ENCODE assay signal across 21 cellular contexts in the genomic region with DNA sequence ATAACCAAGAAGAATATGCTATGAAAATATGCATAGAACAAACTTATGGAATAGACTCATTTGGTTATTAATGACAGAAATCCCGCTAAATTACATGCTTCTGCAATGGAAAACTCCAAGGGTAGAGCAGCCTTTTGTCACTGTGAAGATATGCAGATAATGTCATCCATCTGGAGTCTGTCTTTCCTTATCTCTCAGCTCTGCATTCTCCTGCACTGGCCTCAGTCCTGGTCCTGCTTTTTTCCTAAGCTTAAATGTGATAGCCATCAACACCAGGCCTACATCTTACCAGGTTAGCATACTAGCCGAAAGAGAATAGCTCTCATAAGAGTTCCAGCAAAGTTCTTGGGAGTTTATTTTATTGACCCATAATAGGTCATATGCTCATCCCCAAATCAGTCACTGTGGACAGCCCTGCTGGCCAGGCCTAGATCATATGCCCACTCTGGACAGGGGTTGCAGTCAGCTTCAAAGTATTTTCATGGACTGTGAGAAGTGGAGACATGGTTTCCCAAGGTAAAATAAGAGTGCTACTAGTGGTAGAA.
DNase-seq lines count a peak whose midpoint lies in the region; ATAC-seq, FAIRE-seq and TF ChIP-seq lines count a peak whose summit lies in the region.
"Had no signal": no experiment of that assay in that cellular context is flagged by ENCODE, and none has a peak within 500 bp of the region (broad histone marks: within the 10 kb centered on the region; RNA-seq: fewer than 3 reads in every experiment).

No MANE protein-coding gene starts in this region.

- intact Hi-C loops in left cardiac atrium (cut with DNase I), result no loop called here
- intact Hi-C loops in activated CD4-positive, alpha-beta memory T cell treated with anti-CD3 and anti-CD28 coated beads for 36 hours (cut with micrococcal nuclease), result no loop called here

- H3K9ac ChIP-seq in astrocyte (ENCODE audit: low read length) (no peak overlapping the region), mesendoderm (ENCODE audit: low read length) (no peak overlapping the region)
- H3K9ac ChIP-seq: BLaER1, GM23248 had no signal

- H4K20me1 ChIP-seq in astrocyte (ENCODE audit: insufficient read depth, low read length), result no peaks in the 10 kb centered on the region
- H4K20me1 ChIP-seq: BLaER1 had no signal

- no peak overlapping the region for H3K4ac ChIP-seq in mesendoderm (ENCODE audit: low read depth, low read length)

- TF ChIP-seq CTCF in cardiac muscle cell (IDR thresholded peaks at IDR 0.05; ENCODE audit: low read depth, low read length) (no peak), astrocyte (IDR thresholded peaks at IDR 0.05; ENCODE audit: insufficient read depth, low read depth, low read length) (no peak)

- H3K36me3 ChIP-seq in cardiac muscle cell, result no peaks in the 10 kb centered on the region
- no peaks in the 10 kb centered on the region for H3K36me3 ChIP-seq in astrocyte (ENCODE audit: insufficient read depth, low read length)
- no peaks in the 10 kb centered on the region for H3K36me3 ChIP-seq in mesendoderm (ENCODE audit: control insufficient read depth, insufficient read depth, low read length)
- H3K36me3 ChIP-seq: BLaER1, HAP-1 had no signal

- no peak overlapping the region for H4K8ac ChIP-seq in mesendoderm (ENCODE audit: low read depth, low read length)

- POLR2A ChIA-PET in activated CD4-positive, alpha-beta memory T cell treated with anti-CD3 and anti-CD28 coated beads for 36 hours (lab: Charles Lee), result no interaction called here

- no peak overlapping the region for H2BK120ac ChIP-seq in mesendoderm (ENCODE audit: low read depth, low read length)

- WGBS in mesendoderm (ENCODE audit: extremely low coverage, insufficient coverage, low lambda C conversion rate), result no CpG with 5 or more reads among the region's 2 CpGs

- no peak overlapping the region for H2AK5ac ChIP-seq in mesendoderm (ENCODE audit: low read length)

- H3K4me1 ChIP-seq in cardiac muscle cell (ENCODE audit: low read depth), result peaks cover 12% of the 10 kb centered on the region
- no peaks in the 10 kb centered on the region for H3K4me1 ChIP-seq in astrocyte (ENCODE audit: insufficient read depth, low read length)
- no peaks in the 10 kb centered on the region for H3K4me1 ChIP-seq in mesendoderm (ENCODE audit: control insufficient read depth, low read depth, low read length)
- H3K4me1 ChIP-seq: A549, HAP-1 had no signal

- H3K27me3 Mint-ChIP-seq in astrocyte (ENCODE audit: low read depth, unreplicated experiment), result peaks cover 5% of the 10 kb centered on the region
- no peaks in the 10 kb centered on the region for H3K27me3 Mint-ChIP-seq in activated CD4-positive, alpha-beta memory T cell treated with anti-CD3 and anti-CD28 coated beads for 36 hours
- H3K27me3 Mint-ChIP-seq: CD4-positive, alpha-beta memory T cell had no signal

- H2BK5ac ChIP-seq in mesendoderm (ENCODE audit: low read length), result no peak overlapping the region

- no peak overlapping the region for H3K23ac ChIP-seq in mesendoderm (ENCODE audit: low read length)

- H3K79me1 ChIP-seq in mesendoderm (ENCODE audit: low read length), result no peaks in the 10 kb centered on the region

- CTCF ChIA-PET in activated CD4-positive, alpha-beta memory T cell treated with anti-CD3 and anti-CD28 coated beads for 36 hours (lab: Charles Lee), result no interaction called here

- no peak overlapping the region for H3K56ac ChIP-seq in mesendoderm (ENCODE audit: low read length)

- H3K9me3 ChIP-seq in cardiac muscle cell (ENCODE audit: low read depth) (no peaks in the 10 kb centered on the region), astrocyte (ENCODE audit: insufficient read depth, low read depth, low read length) (no peaks in the 10 kb centered on the region)
- H3K9me3 ChIP-seq: A549, HAP-1 had no signal

- H3K27me3 ChIP-seq in cardiac muscle cell (no peaks in the 10 kb centered on the region), astrocyte (ENCODE audit: insufficient read depth, low read length) (no peaks in the 10 kb centered on the region), mesendoderm (ENCODE audit: insufficient read depth, low read length, poor library complexity) (no peaks in the 10 kb centered on the region)
- H3K27me3 ChIP-seq: BLaER1 had no signal

- H2AFZ ChIP-seq in astrocyte (ENCODE audit: low read depth, low read length), result no peak overlapping the region
- H2AFZ ChIP-seq: GM23248 had no signal

- DNase-seq in cardiac muscle cell (ENCODE audit: low read depth in 1 of 2, low spot score in 1 of 2) (peak in 1 of 2 donors; percentile 6), left cardiac atrium (no peak), astrocyte (ENCODE audit: low read depth) (peak; percentile 5), mesendoderm (peak; percentile 87), GM19238 (ENCODE audit: insufficient read length, low spot score) (no peak)
- no peak for DNase-seq in activated CD4-positive, alpha-beta memory T cell treated with anti-CD3 and anti-CD28 coated beads for 36 hours
- DNase-seq: AML-193; CD4-positive, alpha-beta memory T cell; DMS153; DMS79; GF-D8; GM23248 had no signal

- no peak for FAIRE-seq in astrocyte (lab: Jason Lieb, UNC)
- FAIRE-seq: A549, GM12878, GM19239 had no signal

- H4K5ac ChIP-seq in mesendoderm (ENCODE audit: low read length), result no peak overlapping the region

- no peak overlapping the region for H2BK15ac ChIP-seq in mesendoderm (replicated peaks; ENCODE audit: low read depth)

- no peak overlapping the region for H3K27ac Mint-ChIP-seq in astrocyte (ENCODE audit: unreplicated experiment)
- no peak overlapping the region for H3K27ac Mint-ChIP-seq in activated CD4-positive, alpha-beta memory T cell treated with anti-CD3 and anti-CD28 coated beads for 36 hours
- H3K27ac Mint-ChIP-seq: CD14-positive monocyte; CD4-positive, alpha-beta memory T cell had no signal

- peak overlapping the region; percentile 44 for H3K27ac ChIP-seq in cardiac muscle cell
- H3K27ac ChIP-seq in astrocyte (ENCODE audit: low read depth, low read length), result no peak overlapping the region
- H3K27ac ChIP-seq in mesendoderm (ENCODE audit: low read depth, low read length), result no peak overlapping the region
- H3K27ac ChIP-seq: 22Rv1, A549, BLaER1, GM23248, HL-60 had no signal

- H3K4me3 ChIP-seq in cardiac muscle cell (no peak overlapping the region), astrocyte (ENCODE audit: insufficient read depth, low read depth, low read length) (no peak overlapping the region), mesendoderm (ENCODE audit: low read length) (no peak overlapping the region)
- H3K4me3 ChIP-seq: A549, BLaER1, GM12878, GM23248, HAP-1 had no signal

- H3K9me3 Mint-ChIP-seq in astrocyte (ENCODE audit: unreplicated experiment), result no peaks in the 10 kb centered on the region
- H3K9me3 Mint-ChIP-seq in activated CD4-positive, alpha-beta memory T cell treated with anti-CD3 and anti-CD28 coated beads for 36 hours, result no peaks in the 10 kb centered on the region

- H3K4me2 ChIP-seq in astrocyte (ENCODE audit: low read length), result no peak overlapping the region
- H3K4me2 ChIP-seq in mesendoderm (ENCODE audit: low read length), result no peak overlapping the region
- H3K4me2 ChIP-seq: A549, BLaER1 had no signal

- H3K36me3 Mint-ChIP-seq in astrocyte (ENCODE audit: low read depth, unreplicated experiment), result no peaks in the 10 kb centered on the region
- H3K36me3 Mint-ChIP-seq in activated CD4-positive, alpha-beta memory T cell treated with anti-CD3 and anti-CD28 coated beads for 36 hours, result no peaks in the 10 kb centered on the region
- H3K36me3 Mint-ChIP-seq: CD14-positive monocyte; CD4-positive, alpha-beta memory T cell had no signal

- H3K18ac ChIP-seq in mesendoderm (ENCODE audit: low read length), result no peak overlapping the region

- H3K4me1 Mint-ChIP-seq in astrocyte (ENCODE audit: low read depth, unreplicated experiment), result peaks cover 2% of the 10 kb centered on the region
- no peaks in the 10 kb centered on the region for H3K4me1 Mint-ChIP-seq in activated CD4-positive, alpha-beta memory T cell treated with anti-CD3 and anti-CD28 coated beads for 36 hours (ENCODE audit: low read depth)
- H3K4me1 Mint-ChIP-seq: CD14-positive monocyte had no signal

- ATAC-seq in left cardiac atrium, result no peak
- no peak for ATAC-seq in HG03521 (IDR thresholded peaks at IDR 0.05; ENCODE audit: unreplicated experiment)
- ATAC-seq: A549, GM12878 had no signal

- no peak overlapping the region for H3K4me3 Mint-ChIP-seq in astrocyte (ENCODE audit: unreplicated experiment)
- no peak overlapping the region for H3K4me3 Mint-ChIP-seq in activated CD4-positive, alpha-beta memory T cell treated with anti-CD3 and anti-CD28 coated beads for 36 hours
- H3K4me3 Mint-ChIP-seq: CD14-positive monocyte; CD4-positive, alpha-beta memory T cell had no signal

- H3K79me2 ChIP-seq in astrocyte (ENCODE audit: insufficient read depth, low read length) (no peaks in the 10 kb centered on the region), mesendoderm (ENCODE audit: control insufficient read depth, insufficient read depth, low read length) (no peaks in the 10 kb centered on the region)

Comparison
In these comparisons a context has a peak if more than half of its experiments do, and no peak if none do; other contexts are left out.
1. DNase-seq: peak in astrocyte (single experiment) and mesendoderm (single experiment); none in left cardiac atrium (single experiment), GM19238 (single experiment) and activated CD4-positive, alpha-beta memory T cell treated with anti-CD3 and anti-CD28 coated beads for 36 hours (single experiment).